ENCODE assay signal across 1 cellular context in the genomic region with DNA sequence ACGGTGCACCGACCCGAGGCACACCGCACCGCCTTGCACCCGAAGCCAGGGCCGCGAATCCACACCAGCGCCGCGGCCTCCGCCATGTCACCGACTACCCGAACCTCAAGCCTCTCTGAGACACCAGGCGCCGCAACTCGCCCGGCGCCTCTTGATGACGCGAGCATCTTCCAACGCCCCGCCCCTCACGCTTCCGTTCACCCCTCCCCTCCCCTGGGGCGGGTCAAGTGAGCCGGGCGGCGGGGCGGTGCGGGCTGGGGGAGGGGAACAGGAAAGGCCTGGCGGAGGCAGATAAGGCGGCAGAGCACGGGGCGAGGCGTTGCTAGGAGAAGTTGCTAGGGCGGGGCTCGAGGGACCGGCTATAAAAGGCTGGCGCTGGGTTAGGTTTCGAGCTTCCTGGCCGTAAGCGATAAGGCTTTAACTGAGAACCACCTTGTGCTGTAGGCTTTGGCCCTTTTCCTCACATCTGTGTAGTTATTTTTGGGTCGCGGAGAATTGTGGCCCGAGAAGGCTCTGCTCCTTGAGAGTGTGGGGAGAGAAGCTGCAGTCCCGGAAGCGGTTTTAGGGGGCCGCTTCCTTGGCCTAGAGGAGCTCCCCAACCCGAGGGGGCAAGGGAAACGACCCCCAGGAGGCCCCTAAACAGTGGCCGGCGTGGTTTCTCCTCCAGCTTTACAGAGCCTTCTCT.
TF ChIP-seq lines count a peak whose summit lies in the region.

A gene (minus strand): TSS at position 117 of the 685 bp plus-strand sequence. CDS start 31 bp downstream, at position 86.

TF ChIP-seq in HEK293, 187 proteins besides CTCF, POLR2A, EP300 and RAD21 (continued from another document and continues in another):
- TF ChIP-seq, protein P1, sequence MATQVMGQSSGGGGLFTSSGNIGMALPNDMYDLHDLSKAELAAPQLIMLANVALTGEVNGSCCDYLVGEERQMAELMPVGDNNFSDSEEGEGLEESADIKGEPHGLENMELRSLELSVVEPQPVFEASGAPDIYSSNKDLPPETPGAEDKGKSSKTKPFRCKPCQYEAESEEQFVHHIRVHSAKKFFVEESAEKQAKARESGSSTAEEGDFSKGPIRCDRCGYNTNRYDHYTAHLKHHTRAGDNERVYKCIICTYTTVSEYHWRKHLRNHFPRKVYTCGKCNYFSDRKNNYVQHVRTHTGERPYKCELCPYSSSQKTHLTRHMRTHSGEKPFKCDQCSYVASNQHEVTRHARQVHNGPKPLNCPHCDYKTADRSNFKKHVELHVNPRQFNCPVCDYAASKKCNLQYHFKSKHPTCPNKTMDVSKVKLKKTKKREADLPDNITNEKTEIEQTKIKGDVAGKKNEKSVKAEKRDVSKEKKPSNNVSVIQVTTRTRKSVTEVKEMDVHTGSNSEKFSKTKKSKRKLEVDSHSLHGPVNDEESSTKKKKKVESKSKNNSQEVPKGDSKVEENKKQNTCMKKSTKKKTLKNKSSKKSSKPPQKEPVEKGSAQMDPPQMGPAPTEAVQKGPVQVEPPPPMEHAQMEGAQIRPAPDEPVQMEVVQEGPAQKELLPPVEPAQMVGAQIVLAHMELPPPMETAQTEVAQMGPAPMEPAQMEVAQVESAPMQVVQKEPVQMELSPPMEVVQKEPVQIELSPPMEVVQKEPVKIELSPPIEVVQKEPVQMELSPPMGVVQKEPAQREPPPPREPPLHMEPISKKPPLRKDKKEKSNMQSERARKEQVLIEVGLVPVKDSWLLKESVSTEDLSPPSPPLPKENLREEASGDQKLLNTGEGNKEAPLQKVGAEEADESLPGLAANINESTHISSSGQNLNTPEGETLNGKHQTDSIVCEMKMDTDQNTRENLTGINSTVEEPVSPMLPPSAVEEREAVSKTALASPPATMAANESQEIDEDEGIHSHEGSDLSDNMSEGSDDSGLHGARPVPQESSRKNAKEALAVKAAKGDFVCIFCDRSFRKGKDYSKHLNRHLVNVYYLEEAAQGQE (tag by site-specific recombination; IDR thresholded peaks at IDR 0.05), result peak; percentile 2; the same call in 1 of the 2 replicates
- TF ChIP-seq ZNF391 (tag by site-specific recombination; IDR thresholded peaks at IDR 0.05; ENCODE audit: borderline replicate concordance, low read depth) (peak; percentile 64; the same call in 1 of the 2 replicates), ZNF239 (tag by site-specific recombination; IDR thresholded peaks at IDR 0.05) (0 out of 2 replicates have a peak, but pooled peaks have one; percentile 37), ZXDB (tag by site-specific recombination; IDR thresholded peaks at IDR 0.05) (peak; percentile 94), ZNF623 (tag by site-specific recombination; IDR thresholded peaks at IDR 0.05) (peak; percentile 28; the same call in 1 of the 2 replicates), ZNF624 (tag by site-specific recombination; IDR thresholded peaks at IDR 0.05) (no peak), ZNF514 (tag by site-specific recombination; IDR thresholded peaks at IDR 0.05) (no peak), ZNF114 (tag by site-specific recombination; IDR thresholded peaks at IDR 0.05) (no peak), ZNF792 (tag by site-specific recombination; IDR thresholded peaks at IDR 0.05) (no peak), GLI4 (tag by site-specific recombination; IDR thresholded peaks at IDR 0.05) (peak; percentile 84; the same call in 1 of the 2 replicates), HOXC10 (CRISPR knock-in tag; IDR thresholded peaks at IDR 0.05) (no peak), ZNF830 (tag by site-specific recombination; IDR thresholded peaks at IDR 0.05; ENCODE audit: low read depth) (no peak), ZNF335 (tag by site-specific recombination; conservative IDR thresholded peaks at IDR 0.05) (peak; percentile 5; the same call in 1 of the 2 replicates), MZF1 (tag by site-specific recombination; IDR thresholded peaks at IDR 0.05; ENCODE audit: borderline replicate concordance) (no peak; the same call in 1 of the 2 replicates), ZNF558 (tag by site-specific recombination; IDR thresholded peaks at IDR 0.05) (no peak; the same call in 1 of the 2 replicates), ZNF501 (tag by site-specific recombination; IDR thresholded peaks at IDR 0.05) (peak; percentile 99), MYNN (tag by site-specific recombination; IDR thresholded peaks at IDR 0.05; ENCODE audit: borderline replicate concordance) (peak; percentile 84; the same call in 1 of the 2 replicates), ZNF157 (tag by site-specific recombination; IDR thresholded peaks at IDR 0.05) (no peak), ZSCAN16 (tag by site-specific recombination; IDR thresholded peaks at IDR 0.05) (0 out of 2 replicates have a peak, but pooled peaks have one; percentile 23), ZNF174 (tag by site-specific recombination; IDR thresholded peaks at IDR 0.05) (no peak), ZNF341 (tag by site-specific recombination; IDR thresholded peaks at IDR 0.05; ENCODE audit: low read depth) (peak; percentile 80), ZNF248 (tag by site-specific recombination; IDR thresholded peaks at IDR 0.05) (no peak), ZNF791 (tag by site-specific recombination; IDR thresholded peaks at IDR 0.05) (no peak), ZNF354C (tag by site-specific recombination; IDR thresholded peaks at IDR 0.05; ENCODE audit: borderline replicate concordance, low read depth) (no peak), ZNF10 (tag by site-specific recombination; IDR thresholded peaks at IDR 0.05) (peak; percentile 74), ZFHX2 (tag by site-specific recombination; conservative IDR thresholded peaks at IDR 0.05) (peak; percentile 46), ZNF48 (tag by site-specific recombination; IDR thresholded peaks at IDR 0.05) (no peak), ZNF658 (tag by site-specific recombination; IDR thresholded peaks at IDR 0.05) (no peak), BCL11A (tag by site-specific recombination; IDR thresholded peaks at IDR 0.05; ENCODE audit: low read depth) (peak; percentile 12; the same call in 1 of the 2 replicates), ZNF133 (tag by site-specific recombination; IDR thresholded peaks at IDR 0.05) (no peak), ZNF561 (tag by site-specific recombination; IDR thresholded peaks at IDR 0.05; ENCODE audit: borderline replicate concordance) (peak; percentile 57; the same call in 1 of the 2 replicates), ZNF394 (tag by site-specific recombination; IDR thresholded peaks at IDR 0.05; ENCODE audit: borderline replicate concordance) (peak; percentile 51; the same call in 1 of the 2 replicates), HOXD13 (CRISPR knock-in tag; IDR thresholded peaks at IDR 0.05; ENCODE audit: borderline replicate concordance) (no peak), YY1 (tag by site-specific recombination; IDR thresholded peaks at IDR 0.05) (peak; percentile 96), ZNF473 (tag by site-specific recombination; IDR thresholded peaks at IDR 0.05) (no peak), TCF7L2 (IDR thresholded peaks at IDR 0.05; ENCODE audit: borderline replicate concordance, low read depth, low read length) (no peak), SP3 (tag by site-specific recombination; IDR thresholded peaks at IDR 0.05) (peak; percentile 99)
- TF ChIP-seq, protein P2, sequence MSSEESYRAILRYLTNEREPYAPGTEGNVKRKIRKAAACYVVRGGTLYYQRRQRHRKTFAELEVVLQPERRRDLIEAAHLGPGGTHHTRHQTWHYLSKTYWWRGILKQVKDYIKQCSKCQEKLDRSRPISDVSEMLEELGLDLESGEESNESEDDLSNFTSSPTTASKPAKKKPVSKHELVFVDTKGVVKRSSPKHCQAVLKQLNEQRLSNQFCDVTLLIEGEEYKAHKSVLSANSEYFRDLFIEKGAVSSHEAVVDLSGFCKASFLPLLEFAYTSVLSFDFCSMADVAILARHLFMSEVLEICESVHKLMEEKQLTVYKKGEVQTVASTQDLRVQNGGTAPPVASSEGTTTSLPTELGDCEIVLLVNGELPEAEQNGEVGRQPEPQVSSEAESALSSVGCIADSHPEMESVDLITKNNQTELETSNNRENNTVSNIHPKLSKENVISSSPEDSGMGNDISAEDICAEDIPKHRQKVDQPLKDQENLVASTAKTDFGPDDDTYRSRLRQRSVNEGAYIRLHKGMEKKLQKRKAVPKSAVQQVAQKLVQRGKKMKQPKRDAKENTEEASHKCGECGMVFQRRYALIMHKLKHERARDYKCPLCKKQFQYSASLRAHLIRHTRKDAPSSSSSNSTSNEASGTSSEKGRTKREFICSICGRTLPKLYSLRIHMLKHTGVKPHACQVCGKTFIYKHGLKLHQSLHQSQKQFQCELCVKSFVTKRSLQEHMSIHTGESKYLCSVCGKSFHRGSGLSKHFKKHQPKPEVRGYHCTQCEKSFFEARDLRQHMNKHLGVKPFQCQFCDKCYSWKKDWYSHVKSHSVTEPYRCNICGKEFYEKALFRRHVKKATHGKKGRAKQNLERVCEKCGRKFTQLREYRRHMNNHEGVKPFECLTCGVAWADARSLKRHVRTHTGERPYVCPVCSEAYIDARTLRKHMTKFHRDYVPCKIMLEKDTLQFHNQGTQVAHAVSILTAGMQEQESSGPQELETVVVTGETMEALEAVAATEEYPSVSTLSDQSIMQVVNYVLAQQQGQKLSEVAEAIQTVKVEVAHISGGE (tag by site-specific recombination; conservative IDR thresholded peaks at IDR 0.05; ENCODE audit: low read depth), result peak; percentile 82
- TF ChIP-seq, protein P3, sequence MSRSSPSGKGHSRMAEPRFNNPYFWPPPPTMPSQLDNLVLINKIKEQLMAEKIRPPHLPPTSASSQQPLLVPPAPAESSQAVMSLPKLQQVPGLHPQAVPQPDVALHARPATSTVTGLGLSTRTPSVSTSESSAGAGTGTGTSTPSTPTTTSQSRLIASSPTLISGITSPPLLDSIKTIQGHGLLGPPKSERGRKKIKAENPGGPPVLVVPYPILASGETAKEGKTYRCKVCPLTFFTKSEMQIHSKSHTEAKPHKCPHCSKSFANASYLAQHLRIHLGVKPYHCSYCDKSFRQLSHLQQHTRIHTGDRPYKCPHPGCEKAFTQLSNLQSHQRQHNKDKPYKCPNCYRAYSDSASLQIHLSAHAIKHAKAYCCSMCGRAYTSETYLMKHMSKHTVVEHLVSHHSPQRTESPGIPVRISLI (tag by site-specific recombination; IDR thresholded peaks at IDR 0.05), result no peak
- TF ChIP-seq, protein P4, sequence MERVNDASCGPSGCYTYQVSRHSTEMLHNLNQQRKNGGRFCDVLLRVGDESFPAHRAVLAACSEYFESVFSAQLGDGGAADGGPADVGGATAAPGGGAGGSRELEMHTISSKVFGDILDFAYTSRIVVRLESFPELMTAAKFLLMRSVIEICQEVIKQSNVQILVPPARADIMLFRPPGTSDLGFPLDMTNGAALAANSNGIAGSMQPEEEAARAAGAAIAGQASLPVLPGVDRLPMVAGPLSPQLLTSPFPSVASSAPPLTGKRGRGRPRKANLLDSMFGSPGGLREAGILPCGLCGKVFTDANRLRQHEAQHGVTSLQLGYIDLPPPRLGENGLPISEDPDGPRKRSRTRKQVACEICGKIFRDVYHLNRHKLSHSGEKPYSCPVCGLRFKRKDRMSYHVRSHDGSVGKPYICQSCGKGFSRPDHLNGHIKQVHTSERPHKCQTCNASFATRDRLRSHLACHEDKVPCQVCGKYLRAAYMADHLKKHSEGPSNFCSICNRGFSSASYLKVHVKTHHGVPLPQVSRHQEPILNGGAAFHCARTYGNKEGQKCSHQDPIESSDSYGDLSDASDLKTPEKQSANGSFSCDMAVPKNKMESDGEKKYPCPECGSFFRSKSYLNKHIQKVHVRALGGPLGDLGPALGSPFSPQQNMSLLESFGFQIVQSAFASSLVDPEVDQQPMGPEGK (tag by site-specific recombination; IDR thresholded peaks at IDR 0.05), result peak; percentile 99
- TF ChIP-seq, protein P5, sequence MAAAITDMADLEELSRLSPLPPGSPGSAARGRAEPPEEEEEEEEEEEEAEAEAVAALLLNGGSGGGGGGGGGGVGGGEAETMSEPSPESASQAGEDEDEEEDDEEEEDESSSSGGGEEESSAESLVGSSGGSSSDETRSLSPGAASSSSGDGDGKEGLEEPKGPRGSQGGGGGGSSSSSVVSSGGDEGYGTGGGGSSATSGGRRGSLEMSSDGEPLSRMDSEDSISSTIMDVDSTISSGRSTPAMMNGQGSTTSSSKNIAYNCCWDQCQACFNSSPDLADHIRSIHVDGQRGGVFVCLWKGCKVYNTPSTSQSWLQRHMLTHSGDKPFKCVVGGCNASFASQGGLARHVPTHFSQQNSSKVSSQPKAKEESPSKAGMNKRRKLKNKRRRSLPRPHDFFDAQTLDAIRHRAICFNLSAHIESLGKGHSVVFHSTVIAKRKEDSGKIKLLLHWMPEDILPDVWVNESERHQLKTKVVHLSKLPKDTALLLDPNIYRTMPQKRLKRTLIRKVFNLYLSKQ (tag by site-specific recombination; IDR thresholded peaks at IDR 0.05; ENCODE audit: borderline replicate concordance), result no peak
- TF ChIP-seq, protein P6, sequence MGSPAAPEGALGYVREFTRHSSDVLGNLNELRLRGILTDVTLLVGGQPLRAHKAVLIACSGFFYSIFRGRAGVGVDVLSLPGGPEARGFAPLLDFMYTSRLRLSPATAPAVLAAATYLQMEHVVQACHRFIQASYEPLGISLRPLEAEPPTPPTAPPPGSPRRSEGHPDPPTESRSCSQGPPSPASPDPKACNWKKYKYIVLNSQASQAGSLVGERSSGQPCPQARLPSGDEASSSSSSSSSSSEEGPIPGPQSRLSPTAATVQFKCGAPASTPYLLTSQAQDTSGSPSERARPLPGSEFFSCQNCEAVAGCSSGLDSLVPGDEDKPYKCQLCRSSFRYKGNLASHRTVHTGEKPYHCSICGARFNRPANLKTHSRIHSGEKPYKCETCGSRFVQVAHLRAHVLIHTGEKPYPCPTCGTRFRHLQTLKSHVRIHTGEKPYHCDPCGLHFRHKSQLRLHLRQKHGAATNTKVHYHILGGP (tag by site-specific recombination; IDR thresholded peaks at IDR 0.05), result peak; percentile 79; the same call in 1 of the 2 replicates
- TF ChIP-seq, protein P7, sequence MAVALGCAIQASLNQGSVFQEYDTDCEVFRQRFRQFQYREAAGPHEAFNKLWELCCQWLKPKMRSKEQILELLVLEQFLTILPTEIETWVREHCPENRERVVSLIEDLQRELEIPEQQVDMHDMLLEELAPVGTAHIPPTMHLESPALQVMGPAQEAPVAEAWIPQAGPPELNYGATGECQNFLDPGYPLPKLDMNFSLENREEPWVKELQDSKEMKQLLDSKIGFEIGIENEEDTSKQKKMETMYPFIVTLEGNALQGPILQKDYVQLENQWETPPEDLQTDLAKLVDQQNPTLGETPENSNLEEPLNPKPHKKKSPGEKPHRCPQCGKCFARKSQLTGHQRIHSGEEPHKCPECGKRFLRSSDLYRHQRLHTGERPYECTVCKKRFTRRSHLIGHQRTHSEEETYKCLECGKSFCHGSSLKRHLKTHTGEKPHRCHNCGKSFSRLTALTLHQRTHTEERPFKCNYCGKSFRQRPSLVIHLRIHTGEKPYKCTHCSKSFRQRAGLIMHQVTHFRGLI (tag by site-specific recombination; IDR thresholded peaks at IDR 0.05), result peak; percentile 48
- TF ChIP-seq, protein P8, sequence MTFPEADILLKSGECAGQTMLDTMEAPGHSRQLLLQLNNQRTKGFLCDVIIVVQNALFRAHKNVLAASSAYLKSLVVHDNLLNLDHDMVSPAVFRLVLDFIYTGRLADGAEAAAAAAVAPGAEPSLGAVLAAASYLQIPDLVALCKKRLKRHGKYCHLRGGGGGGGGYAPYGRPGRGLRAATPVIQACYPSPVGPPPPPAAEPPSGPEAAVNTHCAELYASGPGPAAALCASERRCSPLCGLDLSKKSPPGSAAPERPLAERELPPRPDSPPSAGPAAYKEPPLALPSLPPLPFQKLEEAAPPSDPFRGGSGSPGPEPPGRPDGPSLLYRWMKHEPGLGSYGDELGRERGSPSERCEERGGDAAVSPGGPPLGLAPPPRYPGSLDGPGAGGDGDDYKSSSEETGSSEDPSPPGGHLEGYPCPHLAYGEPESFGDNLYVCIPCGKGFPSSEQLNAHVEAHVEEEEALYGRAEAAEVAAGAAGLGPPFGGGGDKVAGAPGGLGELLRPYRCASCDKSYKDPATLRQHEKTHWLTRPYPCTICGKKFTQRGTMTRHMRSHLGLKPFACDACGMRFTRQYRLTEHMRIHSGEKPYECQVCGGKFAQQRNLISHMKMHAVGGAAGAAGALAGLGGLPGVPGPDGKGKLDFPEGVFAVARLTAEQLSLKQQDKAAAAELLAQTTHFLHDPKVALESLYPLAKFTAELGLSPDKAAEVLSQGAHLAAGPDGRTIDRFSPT (tag by site-specific recombination; IDR thresholded peaks at IDR 0.05), result peak; percentile 99
